Comparison of ENCODE assay signal across 30 cellular contexts in the genomic region with DNA sequence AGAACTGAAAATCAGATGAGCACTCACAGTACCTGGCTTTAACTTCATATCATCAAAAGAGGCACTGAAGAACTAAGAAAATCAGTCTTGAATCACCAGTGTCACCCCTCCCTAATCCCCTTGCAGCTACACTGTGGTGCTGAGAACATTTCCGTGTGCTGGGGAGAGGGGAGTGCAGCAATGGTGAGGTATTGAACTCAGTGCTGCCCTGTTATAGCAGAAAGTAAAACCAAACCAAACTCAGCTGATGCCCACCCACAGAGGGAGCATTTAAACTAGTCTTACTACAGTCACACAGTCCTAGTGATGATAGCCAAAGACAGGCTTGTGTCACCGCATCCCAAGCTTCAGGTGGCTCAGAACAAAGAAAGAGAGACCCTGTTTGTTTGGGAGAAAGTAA.
"Had no signal": no experiment of that assay in that cellular context is flagged by ENCODE, and none has a peak within 500 bp of the region (broad histone marks: within the 10 kb centered on the region; RNA-seq: fewer than 3 reads in every experiment).

No MANE protein-coding gene starts in this region.

- H3K4me3 ChIP-seq: colonic mucosa, dorsolateral prefrontal cortex, esophagus muscularis mucosa, left lung, lung, neural progenitor cell, right lobe of liver, skin epidermis, stomach, suprapubic skin, transverse colon had no signal

- H3K36me3 ChIP-seq: colonic mucosa, esophagus muscularis mucosa, left lung, neural progenitor cell, right lobe of liver, stomach, transverse colon had no signal

- H3K27me3 ChIP-seq: colonic mucosa, dorsolateral prefrontal cortex, esophagus muscularis mucosa, left lung, neural progenitor cell, right lobe of liver, stomach, suprapubic skin, transverse colon had no signal

- ATAC-seq: activated T-cell treated with anti-CD3 and anti-CD28 coated beads, Interleukin-2, amount 50 U/mL, for 72 hours; effector memory CD8-positive, alpha-beta T cell; left lung; naive thymus-derived CD4-positive, alpha-beta T cell; right lobe of liver; stimulated activated effector memory CD8-positive, alpha-beta T cell treated with anti-CD3 and anti-CD28 coated beads, Interleukin-12 subunit alpha, Interleukin-12 subunit beta, amount 100 ng/mL, for 72 hours had no signal

- H3K27ac ChIP-seq: colonic mucosa, dorsolateral prefrontal cortex, esophagus muscularis mucosa, left lung, neural progenitor cell, right lobe of liver, skin epidermis, stomach, suprapubic skin, transverse colon had no signal

- FAIRE-seq: bronchial epithelial cell, endothelial cell of umbilical vein, frontal cortex, urothelium cell line had no signal

- DNase-seq: activated CD4-positive, alpha-beta memory T cell treated with anti-CD3 and anti-CD28 coated beads for 36 hours; activated CD4-positive, alpha-beta T cell treated with anti-CD3 and anti-CD28 coated beads for 48 hours; activated CD4-positive, CD25-positive, alpha-beta regulatory T cell; activated effector memory CD4-positive, alpha-beta T cell treated with Interleukin-2 at 50 U/mL for 16 hours; activated naive CD4-positive, alpha-beta T cell treated with anti-CD3 and anti-CD28 coated beads for 36 hours; activated naive CD8-positive, alpha-beta T cell treated with anti-CD3 and anti-CD28 coated beads, Interleukin-2, amount 10 ng/mL, durations not matched to agents 7 days and 5 days; activated T-cell treated with anti-CD3 and anti-CD28 coated beads, Interleukin-2, amount 50 U/mL, for 72 hours; amygdala; colonic mucosa; dorsolateral prefrontal cortex; effector memory CD8-positive, alpha-beta T cell; hippocampal formation; kidney glomerular epithelial cell; left lung; naive thymus-derived CD4-positive, alpha-beta T cell; posterior cingulate gyrus; right lobe of liver; stimulated activated CD4-positive, alpha-beta T cell treated with anti-CD3 and anti-CD28 coated beads, Interleukin-2, amount 100 ng/mL, for 24 hours; stomach; transverse colon had no signal

- H3K9me3 ChIP-seq: colonic mucosa, right lobe of liver had no signal

- H3K4me1 ChIP-seq: colonic mucosa, esophagus muscularis mucosa, left lung, right lobe of liver, stomach, suprapubic skin, transverse colon had no signal
